In genomic region chr11:13649619-13650018, GRCh38 we compare ENCODE assay signal across 34 cellular contexts.
"Had no signal": no experiment of that assay in that cellular context is flagged by ENCODE, and none has a peak within 500 bp of the region (broad histone marks: within the 10 kb centered on the region; RNA-seq: fewer than 3 reads in every experiment).

No MANE protein-coding gene starts in this region.

- H3K27me3 ChIP-seq: MG63 had no signal

- H3K4me3 ChIP-seq: MG63 had no signal

- H3K9me3 ChIP-seq: MG63 had no signal

- DNase-seq: Karpas-422, Kasumi-1, MG63, MM.1S, MV-4-11, NCI-H1048, NCI-H1092, NCI-H1092 treated with DMSO at 0.1 percent for 48 hours, NCI-H1105, NCI-H1105 treated with DMSO at 0.1 percent for 48 hours, NCI-H1417, NCI-H1417 treated with DMSO at 0.1 percent for 48 hours, NCI-H1436, NCI-H1436 treated with DMSO at 0.1 percent for 48 hours, NCI-H146, NCI-H1694, NCI-H1694 treated with DMSO at 0.1 percent for 48 hours, NCI-H187, NCI-H187 treated with DMSO at 0.1 percent for 48 hours, NCI-H1930, NCI-H2029, NCI-H2029 treated with DMSO at 0.1 percent for 48 hours, NCI-H2081, NCI-H2081 treated with DMSO at 0.1 percent for 48 hours, NCI-H2107, NCI-H2171, NCI-H2171 treated with DMSO at 0.1 percent for 48 hours, NCI-H2227 treated with DMSO at 0.1 percent for 48 hours, NCI-H226, NCI-H345, NCI-H446, NCI-H446 treated with DMSO at 0.1 percent for 48 hours, NCI-H510A, NCI-H510A treated with DMSO at 0.1 percent for 48 hours had no signal

- H3K36me3 ChIP-seq: MG63 had no signal
